ENCODE assay signal across 8 cellular contexts in genomic region chr10:123007558-123008378, GRCh38. TPM values are rescaled to one million over a fixed set of nuclear protein-coding genes. Genes with fewer than 3 reads are reported as not detected.
DNase-seq lines count a peak whose midpoint lies in the region; ATAC-seq and TF ChIP-seq lines count a peak whose summit lies in the region.

No MANE protein-coding gene starts in this region.

- H3K9me3 Mint-ChIP-seq in activated CD8-positive, alpha-beta memory T cell treated with anti-CD3 and anti-CD28 coated beads, Interleukin-2, amount 10 ng/mL, durations not matched to agents 7 days and 5 days (ENCODE audit: low read depth), result peaks cover 2% of the 10 kb centered on the region
- no peaks in the 10 kb centered on the region for H3K9me3 Mint-ChIP-seq in natural killer cell treated with Interleukin-12 subunit alpha and Interleukin-12 subunit beta and Interleukin-15 and Interleukin-18, amount 100 ng/mL, for 72 hours

- H3K27me3 ChIP-seq in NT2/D1 (ENCODE audit: insufficient read depth, insufficient read length), result peaks cover 18% of the 10 kb centered on the region
- H3K27me3 ChIP-seq in testis, result no peaks in the 10 kb centered on the region

- peak; percentile 37 for ATAC-seq in activated CD8-positive, alpha-beta memory T cell treated with anti-CD3 and anti-CD28 coated beads, Interleukin-2, amount 10 ng/mL, durations not matched to agents 7 days and 5 days
- peak; percentile 38 for ATAC-seq in HG03103 (IDR thresholded peaks at IDR 0.05; ENCODE audit: low read depth, unreplicated experiment)
- ATAC-seq in natural killer cell treated with Interleukin-12 subunit alpha and Interleukin-12 subunit beta and Interleukin-15 and Interleukin-18, amount 100 ng/mL, for 72 hours, result peak in 1 of 2 donors; percentile 53

- H3K27ac Mint-ChIP-seq in activated CD8-positive, alpha-beta memory T cell treated with anti-CD3 and anti-CD28 coated beads, Interleukin-2, amount 10 ng/mL, durations not matched to agents 7 days and 5 days, result peak overlapping the region; percentile 99
- H3K27ac Mint-ChIP-seq in natural killer cell treated with Interleukin-12 subunit alpha and Interleukin-12 subunit beta and Interleukin-15 and Interleukin-18, amount 100 ng/mL, for 72 hours, result peak overlapping the region; percentile 94 to 96

- H3K4me1 Mint-ChIP-seq in activated CD8-positive, alpha-beta memory T cell treated with anti-CD3 and anti-CD28 coated beads, Interleukin-2, amount 10 ng/mL, durations not matched to agents 7 days and 5 days, result peaks cover 30% of the 10 kb centered on the region
- peaks cover 22 to 34% of the 10 kb centered on the region in 2 donors for H3K4me1 Mint-ChIP-seq in natural killer cell treated with Interleukin-12 subunit alpha and Interleukin-12 subunit beta and Interleukin-15 and Interleukin-18, amount 100 ng/mL, for 72 hours (ENCODE audit: low read depth in 2 of 2)

- peaks cover 15% of the 10 kb centered on the region for H3K36me3 Mint-ChIP-seq in activated CD8-positive, alpha-beta memory T cell treated with anti-CD3 and anti-CD28 coated beads, Interleukin-2, amount 10 ng/mL, durations not matched to agents 7 days and 5 days
- H3K36me3 Mint-ChIP-seq in natural killer cell treated with Interleukin-12 subunit alpha and Interleukin-12 subunit beta and Interleukin-15 and Interleukin-18, amount 100 ng/mL, for 72 hours, result no peaks in the 10 kb centered on the region

- peak overlapping the region; percentile 89 to 97 for H3K27ac ChIP-seq in testis

- peak; percentile 73 for DNase-seq in activated CD8-positive, alpha-beta memory T cell treated with anti-CD3 and anti-CD28 coated beads, Interleukin-2, amount 10 ng/mL, durations not matched to agents 7 days and 5 days
- no peak for DNase-seq in activated CD8-positive, alpha-beta memory T cell treated with anti-CD3 and anti-CD28 coated beads for 24 hours
- DNase-seq in NT2/D1 (ENCODE audit: low read depth, low spot score), result no peak
- peak; percentile 33 for DNase-seq in activated T-cell treated with anti-CD3 and anti-CD28 coated beads, Interleukin-2, amount 50 U/mL, for 1 hour
- DNase-seq in fibroblast of mammary gland (ENCODE audit: low read depth), result peak; percentile 67
- DNase-seq in natural killer cell treated with Interleukin-12 subunit alpha and Interleukin-12 subunit beta and Interleukin-15 and Interleukin-18, amount 100 ng/mL, for 72 hours (ENCODE audit: low spot score), result peak; percentile 65
- peak; percentile 86 for DNase-seq in testis

- H3K4me1 ChIP-seq in NT2/D1 (ENCODE audit: insufficient read depth, insufficient read length) (peaks cover 3% of the 10 kb centered on the region), testis (peaks cover 13% of the 10 kb centered on the region)

- no peaks in the 10 kb centered on the region for H3K27me3 Mint-ChIP-seq in activated CD8-positive, alpha-beta memory T cell treated with anti-CD3 and anti-CD28 coated beads, Interleukin-2, amount 10 ng/mL, durations not matched to agents 7 days and 5 days
- no peaks in the 10 kb centered on the region for H3K27me3 Mint-ChIP-seq in natural killer cell treated with Interleukin-12 subunit alpha and Interleukin-12 subunit beta and Interleukin-15 and Interleukin-18, amount 100 ng/mL, for 72 hours

- peak overlapping the region; percentile 84 for H3K4me3 ChIP-seq in NT2/D1 (ENCODE audit: insufficient read length, low read depth)
- H3K4me3 ChIP-seq in fibroblast of mammary gland (ENCODE audit: control insufficient read depth, low read depth, low read length), result peak overlapping the region; percentile 95
- peak overlapping the region; percentile 87 to 99 for H3K4me3 ChIP-seq in testis

- 1 to 2% methylated on average over 23 to 34 of the region's 34 CpGs for WGBS in testis, 2 donors

- no peaks in the 10 kb centered on the region for H3K9me3 ChIP-seq in NT2/D1 (ENCODE audit: insufficient read depth, low read length)
- H3K9me3 ChIP-seq in testis, result no peaks in the 10 kb centered on the region

- H3K9ac ChIP-seq in NT2/D1 (ENCODE audit: insufficient read length, low read depth), result peak overlapping the region; percentile 86

- intact Hi-C loops in testis (cut with DNase I; ENCODE audit: low total_unique reads), result no loop called here

- peak overlapping the region; percentile 99 for H3K4me3 Mint-ChIP-seq in activated CD8-positive, alpha-beta memory T cell treated with anti-CD3 and anti-CD28 coated beads, Interleukin-2, amount 10 ng/mL, durations not matched to agents 7 days and 5 days
- peak overlapping the region; percentile 99 for H3K4me3 Mint-ChIP-seq in natural killer cell treated with Interleukin-12 subunit alpha and Interleukin-12 subunit beta and Interleukin-15 and Interleukin-18, amount 100 ng/mL, for 72 hours

- CTCF ChIA-PET in activated CD8-positive, alpha-beta memory T cell treated with anti-CD3 and anti-CD28 coated beads, Interleukin-2, amount 10 ng/mL, durations not matched to agents 7 days and 5 days (lab: Charles Lee), result interaction anchor here (1.0 to 4.9 kb wide), 7 partner anchors 8 to 146 kb away, joined by 3 to 43 read pairs (median 5); partner anchors contain the start of genes BUB3, C10orf88 and PSTK

- H3K36me3 ChIP-seq in NT2/D1 (ENCODE audit: insufficient read depth, insufficient read length, low read length) (peaks cover 3% of the 10 kb centered on the region), testis (ENCODE audit: low read depth, missing control alignments) (no peaks in the 10 kb centered on the region)

- no peak for TF ChIP-seq CTCF in fibroblast of mammary gland (conservative IDR thresholded peaks at IDR 0.05; ENCODE audit: control insufficient read depth, insufficient read depth, low read depth, low read length)
- peak in 1 of 3 experiments; percentile 11 for TF ChIP-seq CTCF in testis (IDR thresholded peaks at IDR 0.05)

- no peak for TF ChIP-seq POLR2A in testis (IDR thresholded peaks at IDR 0.05)

RNA-seq across cellular contexts. Expression of gene IKZF5, which starts 0.8 kb away (rescaled TPM):
- total RNA-seq in activated CD8-positive, alpha-beta memory T cell treated with anti-CD3 and anti-CD28 coated beads, Interleukin-2, amount 10 ng/mL, durations not matched to agents 7 days and 5 days, result 10 to 100 TPM; 12.0 to 18.0 TPM
- 10 to 100 TPM; 21.4 to 22.1 TPM for total RNA-seq in natural killer cell treated with Interleukin-12 subunit alpha and Interleukin-12 subunit beta and Interleukin-15 and Interleukin-18, amount 100 ng/mL, for 72 hours
- total RNA-seq in testis, result 10 to 100 TPM; 18.8 to 21.4 TPM
- 21.4 TPM for polyA plus RNA-seq in testis (ENCODE audit: insufficient read depth, low read depth, low replicate concordance)

RNA-seq across cellular contexts. Expression of gene ACADSB, which starts 1.0 kb away (rescaled TPM):
- total RNA-seq in activated CD8-positive, alpha-beta memory T cell treated with anti-CD3 and anti-CD28 coated beads, Interleukin-2, amount 10 ng/mL, durations not matched to agents 7 days and 5 days, result 10 to 100 TPM; 17.4 to 20.6 TPM
- total RNA-seq in natural killer cell treated with Interleukin-12 subunit alpha and Interleukin-12 subunit beta and Interleukin-15 and Interleukin-18, amount 100 ng/mL, for 72 hours, result 10 to 100 TPM; 15.0 to 24.0 TPM
- 10 to 100 TPM; 17.3 to 19.1 TPM for total RNA-seq in testis
- polyA plus RNA-seq in testis (ENCODE audit: insufficient read depth, low read depth, low replicate concordance), result 19.3 TPM

RNA-seq across cellular contexts. Expression of gene PSTK, which starts 27.6 kb away (rescaled TPM):
- total RNA-seq in activated CD8-positive, alpha-beta memory T cell treated with anti-CD3 and anti-CD28 coated beads, Interleukin-2, amount 10 ng/mL, durations not matched to agents 7 days and 5 days, result 1 to 10 TPM; 2.8 to 4.5 TPM
- 1 to 10 TPM; 3.4 to 3.5 TPM for total RNA-seq in natural killer cell treated with Interleukin-12 subunit alpha and Interleukin-12 subunit beta and Interleukin-15 and Interleukin-18, amount 100 ng/mL, for 72 hours
- total RNA-seq in testis, result 10 to 100 TPM; 12.1 to 19.1 TPM
- polyA plus RNA-seq in testis (ENCODE audit: insufficient read depth, low read depth, low replicate concordance), result 15.7 TPM

RNA-seq across cellular contexts. Expression of gene C10orf88, which starts 53.7 kb away (rescaled TPM):
- 10 to 100 TPM in 1 of 2 experiments, 1 to 10 TPM in 1; 9.5 to 11.8 TPM for total RNA-seq in activated CD8-positive, alpha-beta memory T cell treated with anti-CD3 and anti-CD28 coated beads, Interleukin-2, amount 10 ng/mL, durations not matched to agents 7 days and 5 days
- total RNA-seq in natural killer cell treated with Interleukin-12 subunit alpha and Interleukin-12 subunit beta and Interleukin-15 and Interleukin-18, amount 100 ng/mL, for 72 hours, result 10 to 100 TPM; 12.7 to 16.0 TPM
- total RNA-seq in testis, result 10 to 100 TPM; 18.5 to 20.6 TPM
- polyA plus RNA-seq in testis (ENCODE audit: insufficient read depth, low read depth, low replicate concordance), result 50.8 TPM

Comparison
In these comparisons a context has a peak if more than half of its experiments do, and no peak if none do; other contexts are left out.
1. DNase-seq: peak in activated CD8-positive, alpha-beta memory T cell treated with anti-CD3 and anti-CD28 coated beads, Interleukin-2, amount 10 ng/mL, durations not matched to agents 7 days and 5 days (single experiment), activated T-cell treated with anti-CD3 and anti-CD28 coated beads, Interleukin-2, amount 50 U/mL, for 1 hour (single experiment), fibroblast of mammary gland (single experiment), natural killer cell treated with Interleukin-12 subunit alpha and Interleukin-12 subunit beta and Interleukin-15 and Interleukin-18, amount 100 ng/mL, for 72 hours (single experiment) and testis (single experiment); none in activated CD8-positive, alpha-beta memory T cell treated with anti-CD3 and anti-CD28 coated beads for 24 hours (single experiment) and NT2/D1 (single experiment).
2. Peak in every context shown above with its lines, with median percentiles within 50 percentile points of each other: H3K4me3 ChIP-seq.